10 cellular contexts compared by ENCODE assay signal in genomic region chr1:108695515-108695914, GRCh38. TPM values are rescaled to one million over a fixed set of nuclear protein-coding genes. Genes with fewer than 3 reads are reported as not detected.
DNase-seq lines count a peak whose midpoint lies in the region; ATAC-seq, FAIRE-seq and TF ChIP-seq lines count a peak whose summit lies in the region.
"Had no signal": no experiment of that assay in that cellular context is flagged by ENCODE, and none has a peak within 500 bp of the region (broad histone marks: within the 10 kb centered on the region; RNA-seq: fewer than 3 reads in every experiment).

No MANE protein-coding gene starts in this region.

- peaks cover 63% of the 10 kb centered on the region for H3K79me2 ChIP-seq in DND-41 (ENCODE audit: insufficient read depth, low read length)
- H3K79me2 ChIP-seq in MM.1S (ENCODE audit: low read length): peaks cover 54% of the 10 kb centered on the region

- no peaks in the 10 kb centered on the region for H3K9me3 ChIP-seq in A549
- no peaks in the 10 kb centered on the region for H3K9me3 ChIP-seq in DND-41 (ENCODE audit: insufficient read depth, low read length, severe bottlenecking)
- no peaks in the 10 kb centered on the region for H3K9me3 ChIP-seq in lower lobe of right lung
- no peaks in the 10 kb centered on the region for H3K9me3 ChIP-seq in MM.1S (replicated peaks; ENCODE audit: insufficient read depth, low read length)
- no peaks in the 10 kb centered on the region for H3K9me3 ChIP-seq in stomach

- no peaks in the 10 kb centered on the region for H3F3A ChIP-seq in MM.1S (ENCODE audit: insufficient read depth, low read length)

- H3K4me2 ChIP-seq in A549: peak overlapping the region; percentile 82
- H3K4me2 ChIP-seq in DND-41 (ENCODE audit: insufficient read depth, low read length): peak overlapping the region; percentile 88
- H3K4me2 ChIP-seq in MM.1S (ENCODE audit: low read depth, low read length): no peak overlapping the region

- no peak for TF ChIP-seq CTCF in A549 (IDR thresholded peaks at IDR 0.05)
- no peak for TF ChIP-seq CTCF in DND-41 (IDR thresholded peaks at IDR 0.05; ENCODE audit: borderline replicate concordance, extremely low read depth, low read length, poor library complexity, severe bottlenecking)
- TF ChIP-seq CTCF in lower lobe of right lung (IDR thresholded peaks at IDR 0.05): no peak
- no peak for TF ChIP-seq CTCF in MM.1S (IDR thresholded peaks at IDR 0.05; ENCODE audit: low read length)
- no peak for TF ChIP-seq CTCF in stomach (IDR thresholded peaks at IDR 0.05)

- H3K4me1 Mint-ChIP-seq in activated CD4-positive, alpha-beta memory T cell treated with anti-CD3 and anti-CD28 coated beads, Interleukin-2, amount 10 ng/mL, durations not matched to agents 7 days and 5 days: peaks cover 67% of the 10 kb centered on the region

- intact Hi-C loops in lower lobe of right lung (cut with DNase I): no loop called here
- intact Hi-C loops in posterior cingulate gyrus (cut with DNase I): loop anchor here (5.0 to 10.0 kb wide), 2 partner anchors 119 to 187 kb away; no protein-coding TSS in a partner anchor
- intact Hi-C loops in stomach (cut with DNase I; ENCODE audit: low total_unique reads): no loop called here

- H3K4me1 ChIP-seq in A549 (peaks cover 19% of the 10 kb centered on the region; the same call in 2 of the 3 replicates), DND-41 (ENCODE audit: insufficient read depth, low read length) (peaks cover 35% of the 10 kb centered on the region), lower lobe of right lung (peaks cover 32% of the 10 kb centered on the region), MM.1S (ENCODE audit: low read length) (no peaks in the 10 kb centered on the region), stomach (peaks cover 13 to 38% (median 26%) of the 10 kb centered on the region in 4 donors)

- ATAC-seq in A549 (no peak), DND-41 (ENCODE audit: insufficient read depth, low read depth) (no peak), lower lobe of right lung (no peak), GM18519 (IDR thresholded peaks at IDR 0.05; ENCODE audit: low FRiP score, unreplicated experiment) (no peak)

- H3K4me3 ChIP-seq in A549 (no peak overlapping the region), DND-41 (ENCODE audit: low read depth in 1 of 2, low read length in 2 of 2) (peak overlapping the region in 1 of 2 experiments; percentile 19; a peak in 1 of 4 replicates), lower lobe of right lung (peak overlapping the region; percentile 75), MM.1S (ENCODE audit: low read length) (no peak overlapping the region), stomach (no peak overlapping the region)

- TF ChIP-seq RAD21 in A549 (conservative IDR thresholded peaks at IDR 0.05 in 1 of 2, IDR thresholded peaks at IDR 0.05 in 1 of 2): no peak

- no peak for TF ChIP-seq POLR2A in A549 (IDR thresholded peaks at IDR 0.05; ENCODE audit: low read length)
- no peak for TF ChIP-seq POLR2A in stomach (IDR thresholded peaks at IDR 0.05)

- peaks cover 74% of the 10 kb centered on the region for H3K36me3 Mint-ChIP-seq in activated CD4-positive, alpha-beta memory T cell treated with anti-CD3 and anti-CD28 coated beads, Interleukin-2, amount 10 ng/mL, durations not matched to agents 7 days and 5 days (ENCODE audit: low read depth)

- CTCF ChIA-PET in A549 (lab: Yijun Ruan, JAX): interaction anchor here (1.6 kb wide), 1 partner anchor 51 kb away, joined by 3 read pairs; no protein-coding TSS in a partner anchor
- CTCF ChIA-PET in activated CD4-positive, alpha-beta memory T cell treated with anti-CD3 and anti-CD28 coated beads, Interleukin-2, amount 10 ng/mL, durations not matched to agents 7 days and 5 days (lab: Charles Lee): interaction anchor here (4.8 kb wide), 1 partner anchor 9 kb away, joined by 38 read pairs; no protein-coding TSS in a partner anchor

- H2AFZ ChIP-seq in DND-41 (ENCODE audit: low read depth, low read length): no peak overlapping the region
- no peak overlapping the region for H2AFZ ChIP-seq in MM.1S (ENCODE audit: low read length)

- peaks cover 72% of the 10 kb centered on the region for H3K36me3 ChIP-seq in DND-41 (ENCODE audit: insufficient read depth, low read length)
- H3K36me3 ChIP-seq in lower lobe of right lung: peaks cover 53% of the 10 kb centered on the region
- peaks cover 3% of the 10 kb centered on the region; the same call in 1 of the 2 replicates for H3K36me3 ChIP-seq in MM.1S (replicated peaks; ENCODE audit: insufficient read depth, low read length)
- H3K36me3 ChIP-seq in stomach: peaks cover 39 to 53% (median 52%) of the 10 kb centered on the region in 4 donors

- FAIRE-seq in A549 (lab: Jason Lieb, UNC): no peak

- peak overlapping the region; percentile 59 for H3K27ac Mint-ChIP-seq in activated CD4-positive, alpha-beta memory T cell treated with anti-CD3 and anti-CD28 coated beads, Interleukin-2, amount 10 ng/mL, durations not matched to agents 7 days and 5 days

- no peaks in the 10 kb centered on the region for H3K27me3 Mint-ChIP-seq in activated CD4-positive, alpha-beta memory T cell treated with anti-CD3 and anti-CD28 coated beads, Interleukin-2, amount 10 ng/mL, durations not matched to agents 7 days and 5 days

- DNase-seq in A549 (ENCODE audit: low read depth in 1 of 2, low spot score in 1 of 2): no peak
- no peak for DNase-seq in DND-41
- DNase-seq in activated CD4-positive, alpha-beta memory T cell treated with anti-CD3 and anti-CD28 coated beads, Interleukin-2, amount 10 ng/mL, durations not matched to agents 7 days and 5 days: no peak
- no peak for DNase-seq in lower lobe of right lung
- DNase-seq in posterior cingulate gyrus: no peak
- no peak for DNase-seq in MM.1S
- no peak for DNase-seq in stomach
- DNase-seq: activated CD4-positive, alpha-beta T cell treated with anti-CD3 and anti-CD28 coated beads, Interleukin-2, amount 50 U/mL, for 4 hours; COR-L47 had no signal

- peaks cover 58% of the 10 kb centered on the region for H4K20me1 ChIP-seq in DND-41 (ENCODE audit: insufficient read depth, low read length)
- H4K20me1 ChIP-seq in MM.1S (ENCODE audit: insufficient read depth, low read length): peaks cover 16% of the 10 kb centered on the region; the same call in 1 of the 2 replicates

- peak overlapping the region; percentile 70 for H3K4me3 Mint-ChIP-seq in activated CD4-positive, alpha-beta memory T cell treated with anti-CD3 and anti-CD28 coated beads, Interleukin-2, amount 10 ng/mL, durations not matched to agents 7 days and 5 days

- H3K27me3 ChIP-seq in DND-41 (ENCODE audit: insufficient read depth, low read length, poor library complexity): no peaks in the 10 kb centered on the region
- no peaks in the 10 kb centered on the region for H3K27me3 ChIP-seq in lower lobe of right lung (ENCODE audit: low read depth)
- H3K27me3 ChIP-seq in MM.1S (replicated peaks; ENCODE audit: insufficient read depth, low read length): no peaks in the 10 kb centered on the region
- H3K27me3 ChIP-seq in stomach: no peaks in the 10 kb centered on the region

- H3K9ac ChIP-seq in DND-41 (ENCODE audit: low read depth, low read length): no peak overlapping the region
- no peak overlapping the region for H3K9ac ChIP-seq in MM.1S (ENCODE audit: low read length)

- no peaks in the 10 kb centered on the region for H3K9me2 ChIP-seq in MM.1S (replicated peaks; ENCODE audit: insufficient read depth, low read length)

- H3K9me3 Mint-ChIP-seq in activated CD4-positive, alpha-beta memory T cell treated with anti-CD3 and anti-CD28 coated beads, Interleukin-2, amount 10 ng/mL, durations not matched to agents 7 days and 5 days: no peaks in the 10 kb centered on the region

- 90% methylated on average over 5 of the region's 5 CpGs for WGBS in A549 (ENCODE audit: missing lambda C conversion rate)
- WGBS in stomach, 5 donors: 52 to 72% (median 70%) methylated on average over 5 of the region's 5 CpGs

- POLR2A ChIA-PET in A549 (lab: Yijun Ruan, JAX): interaction anchor here (0.6 kb wide), 1 partner anchor 35 kb away, joined by 3 read pairs; no protein-coding TSS in a partner anchor
- POLR2A ChIA-PET in activated CD4-positive, alpha-beta memory T cell treated with anti-CD3 and anti-CD28 coated beads, Interleukin-2, amount 10 ng/mL, durations not matched to agents 7 days and 5 days (lab: Charles Lee): interaction anchor here (0.5 to 5.6 kb wide), 6 partner anchors 11 to 264 kb away, joined by 3 to 338 read pairs (median 102); partner anchors contain the start of genes GPSM2, HENMT1 and STXBP3

- H3K27ac ChIP-seq in A549 (no peak overlapping the region), DND-41 (ENCODE audit: low read length) (no peak overlapping the region), lower lobe of right lung (peak overlapping the region; percentile 0), MM.1S (ENCODE audit: low read length) (no peak overlapping the region), stomach (no peak overlapping the region)

- TF ChIP-seq EP300 in A549 (IDR thresholded peaks at IDR 0.05) (no peak), stomach (IDR thresholded peaks at IDR 0.05) (no peak)

RNA-seq across cellular contexts. Expression of gene PRPF38B, which starts 3.4 kb away (rescaled TPM):
- polyA plus RNA-seq in A549 (2011; rRNA removed) (25.8 and 41.6 TPM in 2 replicates), A549 (2017; fragmentation: RNase III; extraction: RNeasy Plus Mini Kit Qiagen cat#74134 plus additional on column Dnase treatment) (34.9 to 38.8 TPM (median 36.8 TPM) in 3 replicates), stomach (10 to 100 TPM; 17.1 to 25.4 (median 24.1) TPM)
- 11.4 and 12.6 TPM in 2 replicates for polyA plus RNA-seq in A549 (2012; cell fraction: cytosol; rRNA removed)
- polyA plus RNA-seq in A549 (2012; cell fraction: nucleus; rRNA removed): 19.4 and 25.4 TPM in 2 replicates
- polyA minus RNA-seq in A549 (2011; rRNA and poly(A)+ RNA removed): 10.9 and 12.8 TPM in 2 replicates
- 10 to 100 TPM; 68.5 to 70.5 TPM for total RNA-seq in activated CD4-positive, alpha-beta memory T cell treated with anti-CD3 and anti-CD28 coated beads, Interleukin-2, amount 10 ng/mL, durations not matched to agents 7 days and 5 days
- total RNA-seq in lower lobe of right lung (41.0 TPM), stomach (10 to 100 TPM; 26.3 to 82.3 (median 49.8) TPM)

RNA-seq across cellular contexts. Expression of gene FNDC7, which starts 17.2 kb away (rescaled TPM):
- polyA plus RNA-seq in A549 (2011; rRNA removed) (not detected in 2 replicates), A549 (2017; fragmentation: RNase III; extraction: RNeasy Plus Mini Kit Qiagen cat#74134 plus additional on column Dnase treatment) (0.03 TPM in 1 of 3 replicates, not detected in the others), stomach (not detected)
- polyA plus RNA-seq in A549 (2012; cell fraction: cytosol; rRNA removed): 0.03 TPM in 1 of 2 replicates, not detected in the other
- polyA plus RNA-seq in A549 (2012; cell fraction: nucleus; rRNA removed): 0.06 TPM in 1 of 2 replicates, not detected in the other
- 0.19 TPM in 1 of 2 replicates, not detected in the other for polyA minus RNA-seq in A549 (2011; rRNA and poly(A)+ RNA removed)
- total RNA-seq in activated CD4-positive, alpha-beta memory T cell treated with anti-CD3 and anti-CD28 coated beads, Interleukin-2, amount 10 ng/mL, durations not matched to agents 7 days and 5 days: under 1 TPM in 1 of 2 experiments, not detected in 1; 0.05 TPM
- total RNA-seq in lower lobe of right lung (not detected), stomach (not detected)

RNA-seq across cellular contexts. Expression of gene HENMT1, which starts 34.6 kb away (rescaled TPM):
- polyA plus RNA-seq in A549 (2011; rRNA removed) (8.7 and 9.7 TPM in 2 replicates), A549 (2017; fragmentation: RNase III; extraction: RNeasy Plus Mini Kit Qiagen cat#74134 plus additional on column Dnase treatment) (6.8 to 10.3 TPM (median 8.1 TPM) in 3 replicates), stomach (1 to 10 TPM; 2.9 to 3.4 (median 3.1) TPM)
- polyA plus RNA-seq in A549 (2012; cell fraction: cytosol; rRNA removed): 2.5 and 2.6 TPM in 2 replicates
- polyA plus RNA-seq in A549 (2012; cell fraction: nucleus; rRNA removed): 0.94 and 1.3 TPM in 2 replicates
- polyA minus RNA-seq in A549 (2011; rRNA and poly(A)+ RNA removed): 2.1 and 2.3 TPM in 2 replicates
- 10 to 100 TPM; 26.7 to 27.3 TPM for total RNA-seq in activated CD4-positive, alpha-beta memory T cell treated with anti-CD3 and anti-CD28 coated beads, Interleukin-2, amount 10 ng/mL, durations not matched to agents 7 days and 5 days
- total RNA-seq in lower lobe of right lung (6.5 TPM), stomach (1 to 10 TPM in 3 of 5 donors, not detected in 2; 1.7 to 7.3 (median 2.2) TPM)

RNA-seq across cellular contexts. Expression of gene STXBP3, which starts 51.0 kb away (rescaled TPM):
- polyA plus RNA-seq in A549 (2011; rRNA removed) (28.1 and 44.8 TPM in 2 replicates), A549 (2017; fragmentation: RNase III; extraction: RNeasy Plus Mini Kit Qiagen cat#74134 plus additional on column Dnase treatment) (30.4 to 43.1 TPM (median 31.7 TPM) in 3 replicates), stomach (10 to 100 TPM; 24.9 to 32.5 (median 29.0) TPM)
- polyA plus RNA-seq in A549 (2012; cell fraction: cytosol; rRNA removed): 6.3 and 8.0 TPM in 2 replicates
- 4.1 and 5.6 TPM in 2 replicates for polyA plus RNA-seq in A549 (2012; cell fraction: nucleus; rRNA removed)
- 13.7 and 17.2 TPM in 2 replicates for polyA minus RNA-seq in A549 (2011; rRNA and poly(A)+ RNA removed)
- 10 to 100 TPM; 55.9 to 60.8 TPM for total RNA-seq in activated CD4-positive, alpha-beta memory T cell treated with anti-CD3 and anti-CD28 coated beads, Interleukin-2, amount 10 ng/mL, durations not matched to agents 7 days and 5 days
- total RNA-seq in lower lobe of right lung (54.4 TPM), stomach (100 to 1,000 TPM in 2 of 5 donors, 10 to 100 TPM in 3; 11.7 to 170 (median 39.0) TPM)
